8 cellular contexts compared by ENCODE assay signal in the genomic region with DNA sequence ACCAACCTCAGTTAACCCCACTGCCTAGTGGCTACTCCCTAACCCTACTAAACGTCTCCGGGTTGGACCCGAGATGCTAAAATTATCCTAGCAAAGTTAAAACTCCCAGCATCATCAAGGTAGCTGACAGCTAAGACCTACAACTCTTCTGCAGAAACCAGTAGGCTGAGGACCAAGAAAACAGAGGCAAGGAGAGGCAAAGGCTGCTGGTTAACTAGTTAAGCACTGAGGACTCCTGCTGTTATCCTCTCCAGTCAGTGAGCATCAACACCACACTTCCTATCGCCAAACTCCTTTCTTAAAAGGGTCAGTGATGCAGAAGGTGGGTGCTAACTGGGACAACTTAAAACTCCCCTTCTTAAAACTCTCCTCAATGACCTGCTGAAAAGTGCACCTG. TPM values are rescaled to one million over a fixed set of nuclear protein-coding genes. Genes with fewer than 3 reads are reported as not detected.
DNase-seq lines count a peak whose midpoint lies in the region; ATAC-seq, FAIRE-seq and TF ChIP-seq lines count a peak whose summit lies in the region.

No MANE protein-coding gene starts in this region.

- H3K9me3 ChIP-seq in right atrium auricular region (no peaks in the 10 kb centered on the region), kidney (ENCODE audit: control insufficient read depth in 1 of 2, low read length in 2 of 2) (no peaks in the 10 kb centered on the region), vagina (no peaks in the 10 kb centered on the region)

- H3K27ac Mint-ChIP-seq in activated naive CD8-positive, alpha-beta T cell treated with anti-CD3 and anti-CD28 coated beads for 36 hours = peak overlapping the region; percentile 87

- FAIRE-seq in kidney (lab: Jason Lieb, UNC) = no peak

- H3K4me1 Mint-ChIP-seq in activated naive CD8-positive, alpha-beta T cell treated with anti-CD3 and anti-CD28 coated beads for 36 hours = peaks cover 50% of the 10 kb centered on the region

- H3K27ac ChIP-seq in right atrium auricular region = peak overlapping the region in 1 of 2 donors; percentile 50
- H3K27ac ChIP-seq in kidney (ENCODE audit: low read depth in 2 of 2, low read length in 2 of 2) = peak overlapping the region; percentile 18 to 62
- H3K27ac ChIP-seq in vagina = peak overlapping the region; percentile 92

- no peak for TF ChIP-seq POLR2A in vagina (IDR thresholded peaks at IDR 0.05)

- H3K36me3 Mint-ChIP-seq in activated naive CD8-positive, alpha-beta T cell treated with anti-CD3 and anti-CD28 coated beads for 36 hours = peaks cover 16% of the 10 kb centered on the region

- H3K9me3 Mint-ChIP-seq in activated naive CD8-positive, alpha-beta T cell treated with anti-CD3 and anti-CD28 coated beads for 36 hours = peaks cover 1% of the 10 kb centered on the region

- DNase-seq in right atrium auricular region (ENCODE audit: low spot score) = no peak
- no peak for DNase-seq in Right ventricle myocardium inferior (ENCODE audit: missing footprints)
- no peak for DNase-seq in activated naive CD8-positive, alpha-beta T cell treated with anti-CD3 and anti-CD28 coated beads for 36 hours
- no peak for DNase-seq in kidney
- no peak for DNase-seq in vagina (ENCODE audit: extremely low spot score in 2 of 2)
- DNase-seq in NCI-H446 treated with DMSO at 0.1 percent for 48 hours (lab: John Stamatoyannopoulos, UW) = no peak

- ATAC-seq in Right ventricle myocardium inferior (no peak), HG03571 (IDR thresholded peaks at IDR 0.05; ENCODE audit: unreplicated experiment) (no peak), GM19324 (IDR thresholded peaks at IDR 0.05; ENCODE audit: low FRiP score, unreplicated experiment) (no peak)

- H3K4me3 Mint-ChIP-seq in activated naive CD8-positive, alpha-beta T cell treated with anti-CD3 and anti-CD28 coated beads for 36 hours = peak overlapping the region; percentile 94

- H3K4me3 ChIP-seq in right atrium auricular region = peak overlapping the region; percentile 72 to 84
- peak overlapping the region; percentile 84 to 85 for H3K4me3 ChIP-seq in kidney (ENCODE audit: low read length in 2 of 2)
- peak overlapping the region; percentile 61 to 88 for H3K4me3 ChIP-seq in vagina

- H3K4me1 ChIP-seq in right atrium auricular region = peaks cover 0 to 36% of the 10 kb centered on the region in 2 donors
- peaks cover 0 to 6% of the 10 kb centered on the region in 2 donors for H3K4me1 ChIP-seq in kidney (ENCODE audit: control insufficient read depth in 1 of 2, insufficient read depth in 1 of 2, low read depth in 1 of 2, low read length in 2 of 2)
- H3K4me1 ChIP-seq in vagina = peaks cover 56% of the 10 kb centered on the region

- H3K27me3 ChIP-seq in right atrium auricular region (no peaks in the 10 kb centered on the region), vagina (no peaks in the 10 kb centered on the region)

- no peak for TF ChIP-seq CTCF in right atrium auricular region (IDR thresholded peaks at IDR 0.05)
- TF ChIP-seq CTCF in kidney (IDR thresholded peaks at IDR 0.05; ENCODE audit: borderline replicate concordance, extremely low read depth, insufficient read depth) = no peak
- no peak for TF ChIP-seq CTCF in vagina (IDR thresholded peaks at IDR 0.05)

- H3K36me3 ChIP-seq in right atrium auricular region (no peaks in the 10 kb centered on the region), kidney (ENCODE audit: control insufficient read depth in 1 of 2, insufficient read depth in 2 of 2, low read length in 2 of 2) (no peaks in the 10 kb centered on the region), vagina (no peaks in the 10 kb centered on the region)

- intact Hi-C loops in Right ventricle myocardium inferior (cut with DNase I) = loop anchor here (5.0 kb wide), 2 partner anchors 43 to 188 kb away; no protein-coding TSS in a partner anchor
- intact Hi-C loops in kidney (cut with DNase I) = no loop called here
- intact Hi-C loops in vagina (cut with DNase I) = loop anchor here (5.0 to 10.0 kb wide), 2 partner anchors 185 to 233 kb away; partner anchors contain the start of gene MRPS10

- no peak overlapping the region for H3K9ac ChIP-seq in kidney (ENCODE audit: low read length in 2 of 2)

- peaks cover 10% of the 10 kb centered on the region for H3K27me3 Mint-ChIP-seq in activated naive CD8-positive, alpha-beta T cell treated with anti-CD3 and anti-CD28 coated beads for 36 hours

RNA-seq across cellular contexts. Expression of gene TRERF1, which starts 1.8 kb away (rescaled TPM):
- total RNA-seq in right atrium auricular region = 1 to 10 TPM; 1.9 to 2.5 TPM
- 1.7 TPM for total RNA-seq in Right ventricle myocardium inferior
- 1 to 10 TPM; 6.5 to 6.9 TPM for total RNA-seq in activated naive CD8-positive, alpha-beta T cell treated with anti-CD3 and anti-CD28 coated beads for 36 hours
- 8.4 TPM for total RNA-seq in kidney
- 1.5 TPM for polyA plus RNA-seq in kidney (ENCODE audit: insufficient read depth, low read depth, low replicate concordance)
- 20.6 TPM for total RNA-seq in vagina
